ENCODE assay signal across 1 cellular context in the genomic region with DNA sequence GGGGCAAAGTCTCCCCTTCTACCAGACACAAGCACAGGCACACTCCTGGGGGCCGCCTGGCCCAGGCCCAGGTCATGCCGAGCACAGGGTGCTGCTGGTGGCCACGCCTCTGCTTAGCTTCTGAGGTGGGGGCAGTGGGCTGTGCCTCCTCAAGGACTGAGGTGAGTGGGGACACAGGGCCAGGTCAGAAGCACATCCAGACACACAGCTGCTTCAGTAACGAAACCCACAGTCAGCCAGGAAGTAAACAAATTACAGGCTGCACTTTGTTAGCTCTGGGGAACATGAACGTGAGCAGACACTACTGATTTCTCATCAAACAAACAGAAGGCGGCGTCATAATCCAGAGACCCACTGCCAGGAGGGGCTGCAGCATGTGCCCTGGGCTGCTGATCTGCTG.
A peak's percentile ranks its signal among the peaks of the same experiment; 100 is the strongest.
TF ChIP-seq lines count a peak whose summit lies in the region.

No MANE protein-coding gene starts in this region.

TF ChIP-seq in HepG2, 621 proteins besides CTCF, POLR2A, EP300 and RAD21 (continued from another document and continues in another):
- TF ChIP-seq PBX2 (CRISPR knock-in tag; IDR thresholded peaks at IDR 0.05) (no peak), FOXP4 (CRISPR knock-in tag; IDR thresholded peaks at IDR 0.05) (peak; percentile 78), ZNF33A (CRISPR knock-in tag; IDR thresholded peaks at IDR 0.05; ENCODE audit: borderline replicate concordance) (no peak), SALL2 (CRISPR knock-in tag; IDR thresholded peaks at IDR 0.05) (no peak), ZNF460 (CRISPR knock-in tag; IDR thresholded peaks at IDR 0.05; ENCODE audit: borderline replicate concordance) (no peak), SOX5 (CRISPR knock-in tag; IDR thresholded peaks at IDR 0.05; ENCODE audit: borderline replicate concordance) (0 out of 2 replicates have a peak, but pooled peaks have one; percentile 30), RBM22 (optimal IDR thresholded peaks at IDR 0.05; ENCODE audit: low read length) (no peak), ZNF3 (CRISPR knock-in tag; IDR thresholded peaks at IDR 0.05) (no peak), SP1 (IDR thresholded peaks at IDR 0.05) (no peak), SP1 (CRISPR knock-in tag; IDR thresholded peaks at IDR 0.05) (no peak), KAT8 (CRISPR knock-in tag; IDR thresholded peaks at IDR 0.05) (no peak), ZBED4 (CRISPR knock-in tag; IDR thresholded peaks at IDR 0.05; ENCODE audit: borderline replicate concordance) (no peak), KMT2B (CRISPR knock-in tag; IDR thresholded peaks at IDR 0.05) (no peak), XRCC5 (optimal IDR thresholded peaks at IDR 0.05; ENCODE audit: low read length) (no peak), HDAC1 (CRISPR knock-in tag; IDR thresholded peaks at IDR 0.05) (peak; percentile 46; the same call in 1 of the 2 replicates), ZNF253 (CRISPR knock-in tag; IDR thresholded peaks at IDR 0.05; ENCODE audit: borderline replicate concordance) (no peak), NFE2L2 (IDR thresholded peaks at IDR 0.05; ENCODE audit: low read length) (no peak), ZNF562 (CRISPR knock-in tag; IDR thresholded peaks at IDR 0.05; ENCODE audit: borderline replicate concordance) (no peak), ZNF792 (CRISPR knock-in tag; IDR thresholded peaks at IDR 0.05) (no peak), ZNF430 (CRISPR knock-in tag; IDR thresholded peaks at IDR 0.05) (no peak), BCL6 (CRISPR knock-in tag; IDR thresholded peaks at IDR 0.05) (no peak), MYC (CRISPR knock-in tag; IDR thresholded peaks at IDR 0.05; ENCODE audit: borderline replicate concordance) (no peak; the same call in 1 of the 2 replicates), HDAC6 (IDR thresholded peaks at IDR 0.05; ENCODE audit: low read depth, low read length) (no peak), ZNF883 (CRISPR knock-in tag; IDR thresholded peaks at IDR 0.05; ENCODE audit: not compliant biosample characterization) (no peak), RFX3 (CRISPR knock-in tag; IDR thresholded peaks at IDR 0.05) (no peak), SUZ12 (IDR thresholded peaks at IDR 0.05; ENCODE audit: low read depth, low read length) (no peak), ZGPAT (CRISPR knock-in tag; IDR thresholded peaks at IDR 0.05) (no peak), DNMT1 (CRISPR knock-in tag; IDR thresholded peaks at IDR 0.05) (no peak), SMYD3 (CRISPR knock-in tag; IDR thresholded peaks at IDR 0.05) (no peak), ESRRA (CRISPR knock-in tag; IDR thresholded peaks at IDR 0.05; ENCODE audit: low read depth) (0 out of 2 replicates have a peak, but pooled peaks have one; percentile 39), ZNF12 (CRISPR knock-in tag; IDR thresholded peaks at IDR 0.05) (peak; percentile 88), MAF1 (CRISPR knock-in tag; IDR thresholded peaks at IDR 0.05; ENCODE audit: borderline replicate concordance) (no peak), FOXJ3 (CRISPR knock-in tag; IDR thresholded peaks at IDR 0.05; ENCODE audit: borderline replicate concordance) (no peak), ZNF678 (CRISPR knock-in tag; IDR thresholded peaks at IDR 0.05) (no peak), ZFY (CRISPR knock-in tag; IDR thresholded peaks at IDR 0.05) (no peak), SKI (IDR thresholded peaks at IDR 0.05; ENCODE audit: partially characterized antibody) (peak; percentile 70), DR1 (CRISPR knock-in tag; IDR thresholded peaks at IDR 0.05) (no peak), NCOA5 (CRISPR knock-in tag; IDR thresholded peaks at IDR 0.05) (no peak), ZNF598 (CRISPR knock-in tag; IDR thresholded peaks at IDR 0.05; ENCODE audit: borderline replicate concordance) (no peak), LCORL (IDR thresholded peaks at IDR 0.05) (no peak), LCORL (CRISPR knock-in tag; IDR thresholded peaks at IDR 0.05) (no peak), JUND (CRISPR knock-in tag; IDR thresholded peaks at IDR 0.05) (no peak), ETV5 (CRISPR knock-in tag; IDR thresholded peaks at IDR 0.05; ENCODE audit: borderline replicate concordance) (0 out of 2 replicates have a peak, but pooled peaks have one; percentile 22), FOXK2 (IDR thresholded peaks at IDR 0.05) (no peak), SIX1 (CRISPR knock-in tag; IDR thresholded peaks at IDR 0.05; ENCODE audit: borderline replicate concordance) (no peak), HES4 (CRISPR knock-in tag; IDR thresholded peaks at IDR 0.05; ENCODE audit: borderline replicate concordance) (no peak), ZNF260 (CRISPR knock-in tag; IDR thresholded peaks at IDR 0.05; ENCODE audit: borderline replicate concordance, low read depth) (no peak), KLF6 (CRISPR knock-in tag; IDR thresholded peaks at IDR 0.05) (no peak), ZNF337 (CRISPR knock-in tag; IDR thresholded peaks at IDR 0.05; ENCODE audit: borderline replicate concordance, low read depth) (no peak)
- TF ChIP-seq, protein P1, sequence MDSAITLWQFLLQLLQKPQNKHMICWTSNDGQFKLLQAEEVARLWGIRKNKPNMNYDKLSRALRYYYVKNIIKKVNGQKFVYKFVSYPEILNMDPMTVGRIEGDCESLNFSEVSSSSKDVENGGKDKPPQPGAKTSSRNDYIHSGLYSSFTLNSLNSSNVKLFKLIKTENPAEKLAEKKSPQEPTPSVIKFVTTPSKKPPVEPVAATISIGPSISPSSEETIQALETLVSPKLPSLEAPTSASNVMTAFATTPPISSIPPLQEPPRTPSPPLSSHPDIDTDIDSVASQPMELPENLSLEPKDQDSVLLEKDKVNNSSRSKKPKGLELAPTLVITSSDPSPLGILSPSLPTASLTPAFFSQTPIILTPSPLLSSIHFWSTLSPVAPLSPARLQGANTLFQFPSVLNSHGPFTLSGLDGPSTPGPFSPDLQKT (CRISPR knock-in tag; IDR thresholded peaks at IDR 0.05; ENCODE audit: borderline replicate concordance), result no peak
- TF ChIP-seq, protein P2, sequence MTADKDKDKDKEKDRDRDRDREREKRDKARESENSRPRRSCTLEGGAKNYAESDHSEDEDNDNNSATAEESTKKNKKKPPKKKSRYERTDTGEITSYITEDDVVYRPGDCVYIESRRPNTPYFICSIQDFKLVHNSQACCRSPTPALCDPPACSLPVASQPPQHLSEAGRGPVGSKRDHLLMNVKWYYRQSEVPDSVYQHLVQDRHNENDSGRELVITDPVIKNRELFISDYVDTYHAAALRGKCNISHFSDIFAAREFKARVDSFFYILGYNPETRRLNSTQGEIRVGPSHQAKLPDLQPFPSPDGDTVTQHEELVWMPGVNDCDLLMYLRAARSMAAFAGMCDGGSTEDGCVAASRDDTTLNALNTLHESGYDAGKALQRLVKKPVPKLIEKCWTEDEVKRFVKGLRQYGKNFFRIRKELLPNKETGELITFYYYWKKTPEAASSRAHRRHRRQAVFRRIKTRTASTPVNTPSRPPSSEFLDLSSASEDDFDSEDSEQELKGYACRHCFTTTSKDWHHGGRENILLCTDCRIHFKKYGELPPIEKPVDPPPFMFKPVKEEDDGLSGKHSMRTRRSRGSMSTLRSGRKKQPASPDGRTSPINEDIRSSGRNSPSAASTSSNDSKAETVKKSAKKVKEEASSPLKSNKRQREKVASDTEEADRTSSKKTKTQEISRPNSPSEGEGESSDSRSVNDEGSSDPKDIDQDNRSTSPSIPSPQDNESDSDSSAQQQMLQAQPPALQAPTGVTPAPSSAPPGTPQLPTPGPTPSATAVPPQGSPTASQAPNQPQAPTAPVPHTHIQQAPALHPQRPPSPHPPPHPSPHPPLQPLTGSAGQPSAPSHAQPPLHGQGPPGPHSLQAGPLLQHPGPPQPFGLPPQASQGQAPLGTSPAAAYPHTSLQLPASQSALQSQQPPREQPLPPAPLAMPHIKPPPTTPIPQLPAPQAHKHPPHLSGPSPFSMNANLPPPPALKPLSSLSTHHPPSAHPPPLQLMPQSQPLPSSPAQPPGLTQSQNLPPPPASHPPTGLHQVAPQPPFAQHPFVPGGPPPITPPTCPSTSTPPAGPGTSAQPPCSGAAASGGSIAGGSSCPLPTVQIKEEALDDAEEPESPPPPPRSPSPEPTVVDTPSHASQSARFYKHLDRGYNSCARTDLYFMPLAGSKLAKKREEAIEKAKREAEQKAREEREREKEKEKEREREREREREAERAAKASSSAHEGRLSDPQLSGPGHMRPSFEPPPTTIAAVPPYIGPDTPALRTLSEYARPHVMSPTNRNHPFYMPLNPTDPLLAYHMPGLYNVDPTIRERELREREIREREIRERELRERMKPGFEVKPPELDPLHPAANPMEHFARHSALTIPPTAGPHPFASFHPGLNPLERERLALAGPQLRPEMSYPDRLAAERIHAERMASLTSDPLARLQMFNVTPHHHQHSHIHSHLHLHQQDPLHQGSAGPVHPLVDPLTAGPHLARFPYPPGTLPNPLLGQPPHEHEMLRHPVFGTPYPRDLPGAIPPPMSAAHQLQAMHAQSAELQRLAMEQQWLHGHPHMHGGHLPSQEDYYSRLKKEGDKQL (CRISPR knock-in tag; IDR thresholded peaks at IDR 0.05; ENCODE audit: low read depth), result no peak
- TF ChIP-seq, protein P3, sequence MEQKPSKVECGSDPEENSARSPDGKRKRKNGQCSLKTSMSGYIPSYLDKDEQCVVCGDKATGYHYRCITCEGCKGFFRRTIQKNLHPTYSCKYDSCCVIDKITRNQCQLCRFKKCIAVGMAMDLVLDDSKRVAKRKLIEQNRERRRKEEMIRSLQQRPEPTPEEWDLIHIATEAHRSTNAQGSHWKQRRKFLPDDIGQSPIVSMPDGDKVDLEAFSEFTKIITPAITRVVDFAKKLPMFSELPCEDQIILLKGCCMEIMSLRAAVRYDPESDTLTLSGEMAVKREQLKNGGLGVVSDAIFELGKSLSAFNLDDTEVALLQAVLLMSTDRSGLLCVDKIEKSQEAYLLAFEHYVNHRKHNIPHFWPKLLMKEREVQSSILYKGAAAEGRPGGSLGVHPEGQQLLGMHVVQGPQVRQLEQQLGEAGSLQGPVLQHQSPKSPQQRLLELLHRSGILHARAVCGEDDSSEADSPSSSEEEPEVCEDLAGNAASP (CRISPR knock-in tag; IDR thresholded peaks at IDR 0.05; ENCODE audit: borderline replicate concordance), result peak; percentile 16; the same call in 1 of the 2 replicates
